ENCODE assay signal across 8 cellular contexts in genomic region chr16:50274771-50275415, GRCh38. TPM values are rescaled to one million over a fixed set of nuclear protein-coding genes. Genes with fewer than 3 reads are reported as not detected.
DNase-seq lines count a peak whose midpoint lies in the region; ATAC-seq and TF ChIP-seq lines count a peak whose summit lies in the region.

No MANE protein-coding gene starts in this region.

- 86% methylated on average over 5 of the region's 6 CpGs for WGBS in SK-N-SH (ENCODE audit: low lambda C conversion rate)

- H3K27me3 ChIP-seq in CD4-positive, alpha-beta memory T cell (ENCODE audit: insufficient read depth, low read length) = no peaks in the 10 kb centered on the region
- H3K27me3 ChIP-seq in SK-N-SH (ENCODE audit: insufficient read depth) = no peaks in the 10 kb centered on the region

- peaks cover 10% of the 10 kb centered on the region; the same call in 1 of the 2 replicates for H3K79me2 ChIP-seq in SK-N-SH (ENCODE audit: insufficient read depth)

- no peak overlapping the region for H3K9ac ChIP-seq in SK-N-SH

- H3K4me1 ChIP-seq in CD4-positive, alpha-beta memory T cell (ENCODE audit: insufficient read depth, low read length) = peaks cover 98% of the 10 kb centered on the region
- peaks cover 0 to 19% of the 10 kb centered on the region in 2 experiments; a peak in 1 of 4 replicates for H3K4me1 ChIP-seq in SK-N-SH (ENCODE audit: control insufficient read depth in 1 of 2, insufficient read depth in 2 of 2, low read depth in 1 of 2, low read length in 1 of 2)

- TF ChIP-seq CTCF in SK-N-SH (IDR thresholded peaks at IDR 0.05) = no peak

- H3K9me2 ChIP-seq in SK-N-SH = no peaks in the 10 kb centered on the region

- peak overlapping the region; percentile 90 to 98 (median 92) for H3K4me3 Mint-ChIP-seq in CD4-positive, alpha-beta memory T cell
- H3K4me3 Mint-ChIP-seq in activated naive CD8-positive, alpha-beta T cell = peak overlapping the region; percentile 95
- peak overlapping the region; percentile 89 to 100 (median 97) for H3K4me3 Mint-ChIP-seq in naive B cell

- POLR2A ChIA-PET in CD4-positive, alpha-beta memory T cell (lab: Charles Lee; ENCODE audit: partially characterized antibody) = interaction anchor here (0.7 to 12.4 kb wide), 28 partner anchors 8 to 507 kb away, joined by 3 to 252 read pairs (median 6); partner anchors contain the start of genes ADCY7, CNEP1R1, HEATR3 and SNX20
- POLR2A ChIA-PET in SK-N-SH (lab: Yijun Ruan, JAX) = no interaction called here

- TF ChIP-seq RAD21 in SK-N-SH (IDR thresholded peaks at IDR 0.05; ENCODE audit: low read length) = no peak

- H3K9me3 ChIP-seq in CD4-positive, alpha-beta memory T cell (ENCODE audit: control insufficient read depth in 1 of 2, low read length in 2 of 2) = no peaks in the 10 kb centered on the region
- no peaks in the 10 kb centered on the region for H3K9me3 ChIP-seq in SK-N-SH

- TF ChIP-seq EP300 in SK-N-SH (IDR thresholded peaks at IDR 0.05; ENCODE audit: borderline replicate concordance in 1 of 2, low read depth in 1 of 2, low read length in 1 of 2) = no peak

- H3K27ac ChIP-seq in CD4-positive, alpha-beta memory T cell (ENCODE audit: low read depth, low read length) = peak overlapping the region; percentile 71
- no peak overlapping the region for H3K27ac ChIP-seq in SK-N-SH (ENCODE audit: low read depth in 2 of 2, low read length in 1 of 2)

- peaks cover 60 to 100% (median 90%) of the 10 kb centered on the region in 4 donors for H3K4me1 Mint-ChIP-seq in CD4-positive, alpha-beta memory T cell
- H3K4me1 Mint-ChIP-seq in activated naive CD8-positive, alpha-beta T cell (ENCODE audit: low read depth) = peaks cover 93% of the 10 kb centered on the region
- peaks cover 60 to 96% (median 93%) of the 10 kb centered on the region in 3 donors for H3K4me1 Mint-ChIP-seq in naive B cell

- peak overlapping the region; percentile 96 to 99 (median 98) for H3K27ac Mint-ChIP-seq in CD4-positive, alpha-beta memory T cell
- peak overlapping the region; percentile 99 for H3K27ac Mint-ChIP-seq in activated naive CD8-positive, alpha-beta T cell
- H3K27ac Mint-ChIP-seq in naive B cell = peak overlapping the region; percentile 97 to 100 (median 100)

- DNase-seq in CD4-positive, alpha-beta memory T cell = peak in 1 of 5 donors; percentile 28
- no peak for DNase-seq in naive B cell
- no peak for DNase-seq in SK-N-SH
- DNase-seq in C1 segment of cervical spinal cord (lab: John Stamatoyannopoulos, UW) = no peak
- DNase-seq in activated gamma-delta T cell (lab: John Stamatoyannopoulos, UW) = no peak
- no peak for DNase-seq in NCI-H226

- H3K4me3 ChIP-seq in CD4-positive, alpha-beta memory T cell (ENCODE audit: low read length in 2 of 2) = peak overlapping the region; percentile 77 to 84
- no peak overlapping the region for H3K4me3 ChIP-seq in SK-N-SH (ENCODE audit: low read depth in 2 of 2, low read length in 1 of 2)

- no peak overlapping the region for H3K4me2 ChIP-seq in SK-N-SH

- CTCF ChIA-PET in CD4-positive, alpha-beta memory T cell (lab: Charles Lee; ENCODE audit: partially characterized antibody) = interaction anchor here (0.7 to 15.2 kb wide), 17 partner anchors 8 to 392 kb away, joined by 3 to 155 read pairs (median 4); partner anchors contain the start of genes ADCY7 and CNEP1R1
- CTCF ChIA-PET in SK-N-SH (lab: Yijun Ruan, JAX) = interaction anchor here (0.9 kb wide), 1 partner anchor 9 kb away, joined by 3 read pairs; no protein-coding TSS in a partner anchor

- H3K36me3 ChIP-seq in CD4-positive, alpha-beta memory T cell (ENCODE audit: insufficient read depth, low read length) = peaks cover 8% of the 10 kb centered on the region
- no peaks in the 10 kb centered on the region for H3K36me3 ChIP-seq in SK-N-SH (replicated peaks in 1 of 2; ENCODE audit: control insufficient read depth in 1 of 2, insufficient read depth in 2 of 2, low read length in 1 of 2)

- peaks cover 0 to 3% (median 0%) of the 10 kb centered on the region in 8 donors for H3K9me3 Mint-ChIP-seq in CD4-positive, alpha-beta memory T cell
- no peaks in the 10 kb centered on the region for H3K9me3 Mint-ChIP-seq in activated naive CD8-positive, alpha-beta T cell (ENCODE audit: low read depth)
- peaks cover 0 to 3% (median 0%) of the 10 kb centered on the region in 7 donors for H3K9me3 Mint-ChIP-seq in naive B cell

- ATAC-seq in GM21723 (IDR thresholded peaks at IDR 0.05; ENCODE audit: unreplicated experiment) (peak; percentile 15), naive B cell (ENCODE audit: low read depth in 2 of 2) (no peak)

- H3K27me3 Mint-ChIP-seq in CD4-positive, alpha-beta memory T cell = no peaks in the 10 kb centered on the region
- no peaks in the 10 kb centered on the region for H3K27me3 Mint-ChIP-seq in activated naive CD8-positive, alpha-beta T cell
- no peaks in the 10 kb centered on the region for H3K27me3 Mint-ChIP-seq in naive B cell

- H3F3A ChIP-seq in SK-N-SH (replicated peaks; ENCODE audit: insufficient read depth) = peaks cover 4% of the 10 kb centered on the region

- H3K36me3 Mint-ChIP-seq in CD4-positive, alpha-beta memory T cell = peaks cover 11 to 56% of the 10 kb centered on the region in 2 donors
- no peaks in the 10 kb centered on the region for H3K36me3 Mint-ChIP-seq in activated naive CD8-positive, alpha-beta T cell
- peaks cover 4 to 6% of the 10 kb centered on the region in 2 donors for H3K36me3 Mint-ChIP-seq in naive B cell

- H4K20me1 ChIP-seq in SK-N-SH (ENCODE audit: insufficient read depth) = peaks cover 3% of the 10 kb centered on the region; the same call in 1 of the 2 replicates

- H2AFZ ChIP-seq in SK-N-SH (ENCODE audit: low read depth) = no peak overlapping the region

- intact Hi-C loops in CD4-positive, alpha-beta memory T cell (cut with micrococcal nuclease) = loop anchor here (1.0 kb wide), 1 partner anchor 9 kb away; the partner anchor contains the start of gene ADCY7

TF ChIP-seq in SK-N-SH, 30 proteins besides CTCF, POLR2A, EP300 and RAD21 (continues in another document):
- no peak for TF ChIP-seq SIN3A (IDR thresholded peaks at IDR 0.05; ENCODE audit: borderline replicate concordance, low read depth, low read length)
- no peak for TF ChIP-seq EZH2phosphoT487 (IDR thresholded peaks at IDR 0.05; ENCODE audit: borderline replicate concordance, low read depth)
- no peak for TF ChIP-seq RFX5 (IDR thresholded peaks at IDR 0.05; ENCODE audit: low read length)
- no peak for TF ChIP-seq REST (IDR thresholded peaks at IDR 0.05; ENCODE audit: low read depth, low read length)
- TF ChIP-seq SMC3 (IDR thresholded peaks at IDR 0.05; ENCODE audit: low read depth, low read length) = no peak
- TF ChIP-seq TAF1 (IDR thresholded peaks at IDR 0.05; ENCODE audit: borderline replicate concordance, low read depth, low read length) = no peak
- TF ChIP-seq FOXJ3 (CRISPR knock-in tag; IDR thresholded peaks at IDR 0.05) = no peak
- TF ChIP-seq ZBTB33 (IDR thresholded peaks at IDR 0.05; ENCODE audit: borderline replicate concordance, low read depth) = no peak
- TF ChIP-seq TEAD4 (IDR thresholded peaks at IDR 0.05; ENCODE audit: borderline replicate concordance, insufficient read depth) = no peak
- no peak for TF ChIP-seq GATA2 (CRISPR knock-in tag; IDR thresholded peaks at IDR 0.05)
- TF ChIP-seq NFIC (IDR thresholded peaks at IDR 0.05; ENCODE audit: borderline replicate concordance) = no peak
- no peak for TF ChIP-seq RCOR1 (IDR thresholded peaks at IDR 0.05; ENCODE audit: low read length)

RNA-seq across cellular contexts. Expression of gene ADCY7, which starts 8.5 kb away (rescaled TPM):
- total RNA-seq in CD4-positive, alpha-beta memory T cell = 100 to 1,000 TPM; 230 to 235 TPM
- 10 to 100 TPM; 34.8 to 69.7 TPM for polyA plus RNA-seq in CD4-positive, alpha-beta memory T cell
- polyA plus RNA-seq in naive B cell (ENCODE audit: low read depth in 6 of 6) = 10 to 100 TPM; 23.0 to 42.8 (median 35.9) TPM
- polyA plus RNA-seq in SK-N-SH (2012; rRNA removed) = 13.8 and 14.3 TPM in 2 replicates
- 6.6 and 11.7 TPM in 2 replicates for polyA plus RNA-seq in SK-N-SH (2012; cell fraction: cytosol; rRNA removed)
- polyA plus RNA-seq in SK-N-SH (2012; cell fraction: nucleus; rRNA removed) = 24.3 and 32.0 TPM in 2 replicates

Comparison
In these comparisons a context has a peak if more than half of its experiments do, and no peak if none do; other contexts are left out.
1. H3K4me3 ChIP-seq: peak in CD4-positive, alpha-beta memory T cell (2 of 2); none in SK-N-SH (0 of 2).
2. Peak in every context shown above with its lines, with median percentiles within 50 percentile points of each other: H3K27ac Mint-ChIP-seq and H3K4me3 Mint-ChIP-seq.